9 cellular contexts compared by ENCODE assay signal in the genomic region with DNA sequence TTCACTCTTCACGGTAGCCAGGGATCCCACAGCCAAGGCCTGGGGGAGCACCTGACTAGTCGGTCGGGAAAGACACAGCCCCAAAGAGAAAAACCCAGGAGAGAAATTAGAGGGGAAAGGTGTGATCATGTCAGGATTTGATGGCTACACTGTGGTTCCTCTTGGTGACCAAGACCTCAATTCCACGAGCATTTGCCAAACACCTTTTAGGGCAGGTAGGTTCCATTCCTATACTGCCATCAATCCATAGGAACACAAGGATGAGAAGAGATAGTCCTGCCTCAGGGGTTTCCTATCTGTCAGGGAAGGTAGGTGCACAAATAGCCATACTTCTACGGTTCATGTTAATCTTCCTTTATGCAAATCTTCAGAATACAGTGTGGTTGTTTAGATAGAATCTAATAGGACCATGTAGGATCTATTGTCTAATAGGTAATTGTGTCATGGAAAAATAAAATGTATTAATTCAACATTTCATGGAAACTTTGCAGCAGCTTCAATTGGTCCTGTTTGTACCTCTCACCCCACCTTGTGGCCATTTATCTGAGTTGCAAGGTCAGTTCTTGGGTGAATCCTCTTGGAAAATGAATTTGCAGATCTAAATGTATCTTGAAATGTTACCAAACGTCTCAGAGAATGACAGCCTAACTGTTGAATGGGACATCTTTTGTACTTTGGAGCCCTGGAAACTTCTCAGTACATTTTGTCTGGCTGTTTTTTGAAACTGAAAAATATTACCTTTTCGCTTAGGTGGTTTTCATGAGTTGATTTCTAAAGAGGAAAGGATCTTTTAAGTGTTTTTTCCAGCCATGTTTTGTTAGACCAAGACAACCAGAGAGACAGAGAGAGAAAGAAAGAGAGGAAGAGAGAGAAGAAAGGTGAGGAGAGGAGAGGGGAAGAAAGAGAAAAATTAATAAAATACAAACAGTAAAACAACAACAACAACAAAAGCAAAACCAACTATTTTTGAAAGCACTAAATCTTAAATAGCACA. TPM values are rescaled to one million over a fixed set of nuclear protein-coding genes. Genes with fewer than 3 reads are reported as not detected.
A peak's percentile ranks its signal among the peaks of the same experiment; 100 is the strongest.
DNase-seq lines count a peak whose midpoint lies in the region; TF ChIP-seq lines count a peak whose summit lies in the region.
"Had no signal": no experiment of that assay in that cellular context is flagged by ENCODE, and none has a peak within 500 bp of the region (broad histone marks: within the 10 kb centered on the region; RNA-seq: fewer than 3 reads in every experiment).

No MANE protein-coding gene starts in this region.

- H3K36me3 ChIP-seq in adipocyte (ENCODE audit: control insufficient read depth, insufficient read depth, low read length, severe bottlenecking), result no peaks in the 10 kb centered on the region
- no peaks in the 10 kb centered on the region for H3K36me3 ChIP-seq in hepatocyte (replicated peaks; ENCODE audit: insufficient read depth, low read depth)
- no peaks in the 10 kb centered on the region for H3K36me3 ChIP-seq in spleen

- no peak overlapping the region for H2AFZ ChIP-seq in hepatocyte

- TF ChIP-seq POLR2A in spleen (IDR thresholded peaks at IDR 0.05), result no peak

- H3K27me3 ChIP-seq in adipocyte (replicated peaks; ENCODE audit: control insufficient read depth, insufficient read depth, low read length) (no peaks in the 10 kb centered on the region), hepatocyte (no peaks in the 10 kb centered on the region), spleen (replicated peaks in 1 of 7) (peaks cover 0 to 8% (median 0%) of the 10 kb centered on the region in 7 donors)

- no peaks in the 10 kb centered on the region for H3K9me2 ChIP-seq in hepatocyte (replicated peaks; ENCODE audit: insufficient read depth)

- peaks cover 7% of the 10 kb centered on the region for H3K27me3 Mint-ChIP-seq in activated T-helper 1 cell treated with anti-CD3 and anti-CD28 coated beads, Interleukin-12 subunit alpha, Interleukin-12 subunit beta, Interleukin-2, Interleukin-4 antibody, amounts not matched to agents 30 ng/mL and 10 ng/mL and 1 ng/mL, durations not matched to agents 14 hours and 24 hours and 36 hours (ENCODE audit: insufficient read depth)

- H3K27ac ChIP-seq in hepatocyte (no peak overlapping the region), spleen (no peak overlapping the region)

- TF ChIP-seq CTCF in hepatocyte (IDR thresholded peaks at IDR 0.05; ENCODE audit: poor library complexity) (peak; percentile 92), spleen (IDR thresholded peaks at IDR 0.05 in 8 of 11, conservative IDR thresholded peaks at IDR 0.05 in 3 of 11) (peak; percentile 60 to 84 (median 75))

- H3K9me3 ChIP-seq in adipocyte (ENCODE audit: control insufficient read depth, low read length), result no peaks in the 10 kb centered on the region
- no peaks in the 10 kb centered on the region for H3K9me3 ChIP-seq in hepatocyte (ENCODE audit: low read depth)
- H3K9me3 ChIP-seq in spleen, result no peaks in the 10 kb centered on the region

- H3K4me1 ChIP-seq in adipocyte (ENCODE audit: control insufficient read depth, insufficient read depth, low read length) (no peaks in the 10 kb centered on the region), hepatocyte (ENCODE audit: insufficient read depth) (no peaks in the 10 kb centered on the region), spleen (no peaks in the 10 kb centered on the region)

- DNase-seq in AG08395 (ENCODE audit: low spot score), result peak; percentile 73
- peak; percentile 34 for DNase-seq in ELF-1 (ENCODE audit: low read depth, low spot score)
- peak; percentile 21 for DNase-seq in NCI-H1694 (lab: John Stamatoyannopoulos, UW)
- peak; percentile 88 for DNase-seq in adipocyte (ENCODE audit: low read depth)
- DNase-seq in hepatocyte (ENCODE audit: low spot score), result peak; percentile 78
- no peak for DNase-seq in spleen
- no peak for DNase-seq in activated CD4-positive, CD25-positive, alpha-beta regulatory T cell (lab: John Stamatoyannopoulos, UW)
- DNase-seq in activated T-helper 1 cell treated with anti-CD3 and anti-CD28 coated beads, Interleukin-12 subunit alpha, Interleukin-12 subunit beta, Interleukin-2, Interleukin-4 antibody, amounts not matched to agents 30 ng/mL and 10 ng/mL and 1 ng/mL, durations not matched to agents 14 hours and 24 hours and 36 hours (ENCODE audit: low spot score), result no peak

- H3K36me3 Mint-ChIP-seq in activated T-helper 1 cell treated with anti-CD3 and anti-CD28 coated beads, Interleukin-12 subunit alpha, Interleukin-12 subunit beta, Interleukin-2, Interleukin-4 antibody, amounts not matched to agents 30 ng/mL and 10 ng/mL and 1 ng/mL, durations not matched to agents 14 hours and 24 hours and 36 hours (ENCODE audit: low read depth), result no peaks in the 10 kb centered on the region

- no peaks in the 10 kb centered on the region for H3K9me3 Mint-ChIP-seq in activated T-helper 1 cell treated with anti-CD3 and anti-CD28 coated beads, Interleukin-12 subunit alpha, Interleukin-12 subunit beta, Interleukin-2, Interleukin-4 antibody, amounts not matched to agents 30 ng/mL and 10 ng/mL and 1 ng/mL, durations not matched to agents 14 hours and 24 hours and 36 hours

- H3K4me3 ChIP-seq in adipocyte (ENCODE audit: low read length) (no peak overlapping the region), hepatocyte (no peak overlapping the region), spleen (no peak overlapping the region)

- H4K20me1 ChIP-seq in hepatocyte (ENCODE audit: insufficient read depth, poor library complexity, severe bottlenecking), result no peaks in the 10 kb centered on the region

- no peak overlapping the region for H3K4me3 Mint-ChIP-seq in activated T-helper 1 cell treated with anti-CD3 and anti-CD28 coated beads, Interleukin-12 subunit alpha, Interleukin-12 subunit beta, Interleukin-2, Interleukin-4 antibody, amounts not matched to agents 30 ng/mL and 10 ng/mL and 1 ng/mL, durations not matched to agents 14 hours and 24 hours and 36 hours

- no peaks in the 10 kb centered on the region for H3K79me2 ChIP-seq in hepatocyte

- H3K4me2 ChIP-seq in hepatocyte, result no peak overlapping the region

- intact Hi-C loops in spleen (cut with DNase I; ENCODE audit: low total_unique reads), result loop anchor here (2.0 kb wide), 1 partner anchor 252 kb away; no protein-coding TSS in a partner anchor
- intact Hi-C loops in activated T-helper 1 cell treated with anti-CD3 and anti-CD28 coated beads, Interleukin-12 subunit alpha, Interleukin-12 subunit beta, Interleukin-2, Interleukin-4 antibody, amounts not matched to agents 30 ng/mL and 10 ng/mL and 1 ng/mL, durations not matched to agents 14 hours and 24 hours and 36 hours (cut with micrococcal nuclease), result loop anchor here (1.0 kb wide), 2 partner anchors 255 to 480 kb away; no protein-coding TSS in a partner anchor

- H3K4me1 Mint-ChIP-seq in activated T-helper 1 cell treated with anti-CD3 and anti-CD28 coated beads, Interleukin-12 subunit alpha, Interleukin-12 subunit beta, Interleukin-2, Interleukin-4 antibody, amounts not matched to agents 30 ng/mL and 10 ng/mL and 1 ng/mL, durations not matched to agents 14 hours and 24 hours and 36 hours (ENCODE audit: low read depth), result no peaks in the 10 kb centered on the region

- H3K27ac Mint-ChIP-seq in activated T-helper 1 cell treated with anti-CD3 and anti-CD28 coated beads, Interleukin-12 subunit alpha, Interleukin-12 subunit beta, Interleukin-2, Interleukin-4 antibody, amounts not matched to agents 30 ng/mL and 10 ng/mL and 1 ng/mL, durations not matched to agents 14 hours and 24 hours and 36 hours, result no peak overlapping the region

- 69% methylated on average over 7 of the region's 7 CpGs for WGBS in hepatocyte (ENCODE audit: low lambda C conversion rate, missing lambda C conversion rate)
- 62 to 75% (median 71%) methylated on average over 7 of the region's 7 CpGs for WGBS in spleen, 5 donors

- H3K9ac ChIP-seq in adipocyte (ENCODE audit: low read length), result no peak overlapping the region

RNA-seq across cellular contexts. Expression of a gene that starts 33.7 kb away (rescaled TPM):
- total RNA-seq in hepatocyte (8.5 and 10.0 TPM in 2 replicates), spleen (not detected)
- polyA plus RNA-seq in hepatocyte (3.1 and 8.8 TPM in 2 replicates), spleen (not detected)
- total RNA-seq in activated T-helper 1 cell treated with anti-CD3 and anti-CD28 coated beads, Interleukin-12 subunit alpha, Interleukin-12 subunit beta, Interleukin-2, Interleukin-4 antibody, amounts not matched to agents 30 ng/mL and 10 ng/mL and 1 ng/mL, durations not matched to agents 14 hours and 24 hours and 36 hours, result not detected in 2 replicates
- total RNA-seq: skeletal muscle tissue had no signal

Comparison
In these comparisons a context has a peak if more than half of its experiments do, and no peak if none do; other contexts are left out.
1. DNase-seq: peak in AG08395 (single experiment), ELF-1 (single experiment), NCI-H1694 (single experiment), adipocyte (single experiment) and hepatocyte (single experiment); none in spleen (single experiment), activated CD4-positive, CD25-positive, alpha-beta regulatory T cell (0 of 4) and activated T-helper 1 cell treated with anti-CD3 and anti-CD28 coated beads, Interleukin-12 subunit alpha, Interleukin-12 subunit beta, Interleukin-2, Interleukin-4 antibody, amounts not matched to agents 30 ng/mL and 10 ng/mL and 1 ng/mL, durations not matched to agents 14 hours and 24 hours and 36 hours (single experiment).